Comparison of ENCODE assay signal across 25 cellular contexts in the genomic region with DNA sequence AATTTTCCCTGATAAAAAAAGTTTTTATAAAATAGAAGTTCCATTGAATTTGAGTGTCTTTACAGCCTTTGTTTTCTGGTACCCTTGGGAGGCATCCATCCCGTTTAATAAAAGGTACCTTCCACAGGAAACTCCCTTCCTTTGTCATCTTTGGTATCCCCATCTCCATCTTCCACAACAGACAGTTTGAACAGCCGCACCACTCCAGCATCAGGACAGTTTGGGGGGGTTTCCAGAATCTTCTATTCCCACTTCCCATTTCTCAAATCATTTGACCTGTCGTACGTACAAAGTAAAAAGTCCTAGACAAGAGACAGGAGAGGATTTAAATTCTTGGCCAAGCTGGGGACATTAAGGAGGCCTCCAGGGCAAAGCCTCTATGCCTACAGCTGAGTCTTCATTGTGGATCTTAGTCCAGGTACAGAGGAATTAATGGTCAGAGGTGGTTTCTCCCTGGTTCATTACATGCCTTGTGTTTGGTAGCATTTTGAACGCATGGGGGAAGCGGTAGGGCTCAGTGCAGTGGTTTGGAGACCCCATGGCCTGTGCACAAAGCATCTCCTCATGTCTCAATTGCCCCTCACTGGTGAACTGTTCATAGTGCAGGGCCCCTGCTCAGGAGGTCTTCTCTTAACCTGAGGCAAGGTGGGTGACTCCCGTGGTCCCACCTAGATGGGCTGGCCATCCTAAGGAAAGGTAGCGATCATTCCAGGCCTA. TPM values are rescaled to one million over a fixed set of nuclear protein-coding genes. Genes with fewer than 3 reads are reported as not detected.
DNase-seq lines count a peak whose midpoint lies in the region; ATAC-seq and TF ChIP-seq lines count a peak whose summit lies in the region.
"Had no signal": no experiment of that assay in that cellular context is flagged by ENCODE, and none has a peak within 500 bp of the region (broad histone marks: within the 10 kb centered on the region; RNA-seq: fewer than 3 reads in every experiment).

No MANE protein-coding gene starts in this region.

- peaks cover 0 to 3% (median 0%) of the 10 kb centered on the region in 7 donors for H3K9me3 Mint-ChIP-seq in CD14-positive monocyte
- H3K9me3 Mint-ChIP-seq in neural progenitor cell = no peaks in the 10 kb centered on the region
- H3K9me3 Mint-ChIP-seq: CD4-positive, CD25-positive, alpha-beta regulatory T cell; GM23338 had no signal

- no peaks in the 10 kb centered on the region for H3K9me2 ChIP-seq in MM.1S (replicated peaks; ENCODE audit: insufficient read depth, low read length)
- H3K9me2 ChIP-seq: SK-N-SH had no signal

- H3K4me3 Mint-ChIP-seq in CD14-positive monocyte = peak overlapping the region; percentile 3 to 41
- H3K4me3 Mint-ChIP-seq in neural progenitor cell = no peak overlapping the region
- H3K4me3 Mint-ChIP-seq: CD4-positive, CD25-positive, alpha-beta regulatory T cell; GM23338 had no signal

- H3K27me3 Mint-ChIP-seq in CD14-positive monocyte (ENCODE audit: low read depth in 3 of 3) (peaks cover 0 to 1% (median 0%) of the 10 kb centered on the region in 3 donors), neural progenitor cell (ENCODE audit: insufficient read depth, low read depth) (no peaks in the 10 kb centered on the region)

- no peaks in the 10 kb centered on the region; the same call in 1 of the 2 replicates for H3K79me2 ChIP-seq in OCI-LY3 (ENCODE audit: low read length)
- no peaks in the 10 kb centered on the region for H3K79me2 ChIP-seq in neural progenitor cell (ENCODE audit: low read depth)
- no peaks in the 10 kb centered on the region for H3K79me2 ChIP-seq in MM.1S (ENCODE audit: low read length)

- H4K20me1 ChIP-seq in OCI-LY3 (ENCODE audit: insufficient read depth, low read length) (no peaks in the 10 kb centered on the region), neural progenitor cell (ENCODE audit: low read depth) (no peaks in the 10 kb centered on the region), MM.1S (ENCODE audit: insufficient read depth, low read length) (no peaks in the 10 kb centered on the region)

- H3K4me1 ChIP-seq in OCI-LY3 (ENCODE audit: low read length) (peaks cover 49% of the 10 kb centered on the region), neural progenitor cell (no peaks in the 10 kb centered on the region), spleen (peaks cover 0 to 43% (median 8%) of the 10 kb centered on the region in 6 donors), MM.1S (ENCODE audit: low read length) (no peaks in the 10 kb centered on the region), right atrium auricular region (peaks cover 0 to 4% of the 10 kb centered on the region in 2 donors)
- H3K4me1 ChIP-seq: HAP-1 had no signal

- H3K27me3 ChIP-seq in OCI-LY3 (ENCODE audit: low read depth, low read length) (peaks cover 3% of the 10 kb centered on the region; the same call in 1 of the 2 replicates), neural progenitor cell (no peaks in the 10 kb centered on the region), spleen (replicated peaks in 1 of 7) (peaks cover 0 to 4% (median 0%) of the 10 kb centered on the region in 7 donors), MM.1S (replicated peaks; ENCODE audit: insufficient read depth, low read length) (no peaks in the 10 kb centered on the region), right atrium auricular region (no peaks in the 10 kb centered on the region)

- peak overlapping the region; percentile 24 for H3K9ac ChIP-seq in OCI-LY3 (ENCODE audit: low read length)
- no peak overlapping the region for H3K9ac ChIP-seq in neural progenitor cell
- H3K9ac ChIP-seq in MM.1S (ENCODE audit: low read length) = no peak overlapping the region
- H3K9ac ChIP-seq: SK-N-SH had no signal

- H3K9me3 ChIP-seq in OCI-LY3 (ENCODE audit: insufficient read depth, low read length) (no peaks in the 10 kb centered on the region), neural progenitor cell (ENCODE audit: low read depth) (no peaks in the 10 kb centered on the region), spleen (no peaks in the 10 kb centered on the region), MM.1S (replicated peaks; ENCODE audit: insufficient read depth, low read length) (no peaks in the 10 kb centered on the region), right atrium auricular region (no peaks in the 10 kb centered on the region)
- H3K9me3 ChIP-seq: HAP-1, SK-N-SH had no signal

- WGBS in spleen, 5 donors = 74 to 85% (median 79%) methylated on average over 8 of the region's 8 CpGs

- no peak for TF ChIP-seq POLR2A in spleen (IDR thresholded peaks at IDR 0.05)

- no peak for ATAC-seq in GM21447 (IDR thresholded peaks at IDR 0.05; ENCODE audit: unreplicated experiment)
- ATAC-seq: GM23338, PC-3 had no signal

- H3K27ac ChIP-seq in OCI-LY3 (ENCODE audit: low read length) = peak overlapping the region; percentile 6; the same call in 1 of the 2 replicates
- H3K27ac ChIP-seq in neural progenitor cell = no peak overlapping the region
- H3K27ac ChIP-seq in spleen = peak overlapping the region in 6 of 8 donors; percentile 52 to 83 (median 72)
- no peak overlapping the region for H3K27ac ChIP-seq in MM.1S (ENCODE audit: low read length)
- no peak overlapping the region for H3K27ac ChIP-seq in right atrium auricular region

- H3K4me1 Mint-ChIP-seq in CD14-positive monocyte (peaks cover 49% of the 10 kb centered on the region), neural progenitor cell (no peaks in the 10 kb centered on the region)
- H3K4me1 Mint-ChIP-seq: GM23338 had no signal

- H3K27ac Mint-ChIP-seq in CD14-positive monocyte = peak overlapping the region; percentile 87 to 95 (median 91)
- peak overlapping the region; percentile 79 for H3K27ac Mint-ChIP-seq in neural progenitor cell
- H3K27ac Mint-ChIP-seq: CD4-positive, CD25-positive, alpha-beta regulatory T cell; GM23338 had no signal

- H3K4me3 ChIP-seq in OCI-LY3 (ENCODE audit: low read length) = peak overlapping the region; percentile 8; the same call in 1 of the 2 replicates
- no peak overlapping the region for H3K4me3 ChIP-seq in neural progenitor cell
- H3K4me3 ChIP-seq in spleen = peak overlapping the region in 1 of 8 donors; percentile 34
- no peak overlapping the region for H3K4me3 ChIP-seq in MM.1S (ENCODE audit: low read length)
- H3K4me3 ChIP-seq in right atrium auricular region = no peak overlapping the region
- H3K4me3 ChIP-seq: GM23338, HAP-1 had no signal

- H2AFZ ChIP-seq in OCI-LY3 (ENCODE audit: low read depth, low read length) (peak overlapping the region; percentile 60), neural progenitor cell (replicated peaks) (no peak overlapping the region), MM.1S (ENCODE audit: low read length) (no peak overlapping the region)

- no peak for DNase-seq in CD14-positive monocyte (ENCODE audit: low spot score)
- DNase-seq in neural progenitor cell (ENCODE audit: low spot score) = no peak
- no peak for DNase-seq in spleen
- no peak for DNase-seq in HuH-7.5 (ENCODE audit: low spot score)
- no peak for DNase-seq in MM.1S
- DNase-seq in right atrium auricular region (ENCODE audit: low spot score) = no peak
- DNase-seq: CD4-positive, CD25-positive, alpha-beta regulatory T cell; DMS53; NCI-H1105 treated with DMSO at 0.1 percent for 48 hours; NCI-H2029; NCI-H446; NCI-H524 treated with DMSO at 0.1 percent for 48 hours; NCI-H774; PC-3; SK-N-SH; SW 1271 had no signal

- H3K4me2 ChIP-seq in OCI-LY3 (ENCODE audit: low read length) (peak overlapping the region; percentile 51), neural progenitor cell (no peak overlapping the region), MM.1S (ENCODE audit: low read depth, low read length) (no peak overlapping the region)
- H3K4me2 ChIP-seq: GM23338, SK-N-SH had no signal

- no peak for TF ChIP-seq CTCF in CD14-positive monocyte (IDR thresholded peaks at IDR 0.05)
- no peak; the same call in 1 of the 2 replicates for TF ChIP-seq CTCF in OCI-LY3 (IDR thresholded peaks at IDR 0.05; ENCODE audit: low read depth, low read length)
- no peak for TF ChIP-seq CTCF in neural progenitor cell (IDR thresholded peaks at IDR 0.05)
- no peak for TF ChIP-seq CTCF in spleen (IDR thresholded peaks at IDR 0.05 in 8 of 11, conservative IDR thresholded peaks at IDR 0.05 in 3 of 11)
- no peak for TF ChIP-seq CTCF in MM.1S (IDR thresholded peaks at IDR 0.05; ENCODE audit: low read length)
- no peak for TF ChIP-seq CTCF in right atrium auricular region (IDR thresholded peaks at IDR 0.05)

- H3F3A ChIP-seq in neural progenitor cell (ENCODE audit: low read depth) (no peaks in the 10 kb centered on the region), MM.1S (ENCODE audit: insufficient read depth, low read length) (no peaks in the 10 kb centered on the region)

- H3K36me3 Mint-ChIP-seq in CD14-positive monocyte (peaks cover 0 to 3% of the 10 kb centered on the region in 2 donors), neural progenitor cell (no peaks in the 10 kb centered on the region)
- H3K36me3 Mint-ChIP-seq: CD4-positive, CD25-positive, alpha-beta regulatory T cell had no signal

- intact Hi-C loops in CD14-positive monocyte (cut with micrococcal nuclease) = loop anchor here (5.0 to 10.0 kb wide), 3 partner anchors 38 to 93 kb away; partner anchors contain the start of gene MTHFS (in 1 of the 2)
- intact Hi-C loops in spleen (cut with DNase I; ENCODE audit: low total_unique reads) = loop anchor here (10.0 kb wide), 1 partner anchor 106 kb away; no protein-coding TSS in a partner anchor

- no peaks in the 10 kb centered on the region for H3K36me3 ChIP-seq in OCI-LY3 (replicated peaks; ENCODE audit: low read depth, low read length)
- H3K36me3 ChIP-seq in neural progenitor cell = no peaks in the 10 kb centered on the region
- no peaks in the 10 kb centered on the region for H3K36me3 ChIP-seq in spleen
- no peaks in the 10 kb centered on the region for H3K36me3 ChIP-seq in MM.1S (replicated peaks; ENCODE audit: insufficient read depth, low read length)
- no peaks in the 10 kb centered on the region for H3K36me3 ChIP-seq in right atrium auricular region
- H3K36me3 ChIP-seq: HAP-1 had no signal

RNA-seq across cellular contexts. Expression of gene BCL2A1, which starts 19.4 kb away (rescaled TPM):
- polyA plus RNA-seq in CD14-positive monocyte (100 to 1,000 TPM; 277 to 350 TPM), spleen (10 to 100 TPM; 47.2 to 55.5 (median 52.9) TPM)
- total RNA-seq in neural progenitor cell (ENCODE audit: low replicate concordance) (not detected in 2 replicates), spleen (100 to 1,000 TPM in 2 of 7 donors, 10 to 100 TPM in 5; 34.4 to 180 (median 69.7) TPM), right atrium auricular region (1 to 10 TPM; 1.5 to 3.1 TPM)
- total RNA-seq: A172, G401, GM23338, HT-29, MCF 10A had no signal
- polyA plus RNA-seq: BJ, GM23338 had no signal

Comparison
In these comparisons a context has a peak if more than half of its experiments do, and no peak if none do; other contexts are left out.
1. H3K27ac ChIP-seq: peak in OCI-LY3 (single experiment) and spleen (6 of 8); none in neural progenitor cell (single experiment), MM.1S (single experiment) and right atrium auricular region (0 of 2).
2. RNA of gene BCL2A1, which starts 19.4 kb away (total RNA-seq): 34.4 to 180 TPM in spleen; 1.5 to 3.1 TPM in right atrium auricular region and not detected in neural progenitor cell; every median in the first group is over 4 times any median in the second.